Comparison of ENCODE assay signal across 12 cellular contexts in genomic region chr12:62957233-62957953, GRCh38. TPM values are rescaled to one million over a fixed set of nuclear protein-coding genes. Genes with fewer than 3 reads are reported as not detected.
DNase-seq lines count a peak whose midpoint lies in the region; ATAC-seq, FAIRE-seq and TF ChIP-seq lines count a peak whose summit lies in the region.
"Had no signal": no experiment of that assay in that cellular context is flagged by ENCODE, and none has a peak within 500 bp of the region (broad histone marks: within the 10 kb centered on the region; RNA-seq: fewer than 3 reads in every experiment).

No MANE protein-coding gene starts in this region.

- no peak overlapping the region for H3K4me3 Mint-ChIP-seq in activated naive CD8-positive, alpha-beta T cell treated with anti-CD3 and anti-CD28 coated beads for 36 hours

- H3K27me3 Mint-ChIP-seq in activated naive CD8-positive, alpha-beta T cell treated with anti-CD3 and anti-CD28 coated beads for 36 hours: peaks cover 9% of the 10 kb centered on the region

- H3K4me1 ChIP-seq in HepG2 (ENCODE audit: insufficient read depth, low read length) (peaks cover 47% of the 10 kb centered on the region), sigmoid colon (no peaks in the 10 kb centered on the region)
- H3K4me1 ChIP-seq: tibial nerve had no signal

- H3K9ac ChIP-seq in HepG2 (ENCODE audit: insufficient read depth, low read depth, low read length): no peak overlapping the region

- H3K36me3 ChIP-seq in HepG2 (replicated peaks in 1 of 2; ENCODE audit: control insufficient read depth in 1 of 2, insufficient read depth in 2 of 2, low read length in 2 of 2): no peaks in the 10 kb centered on the region
- no peaks in the 10 kb centered on the region for H3K36me3 ChIP-seq in sigmoid colon
- H3K36me3 ChIP-seq: tibial nerve had no signal

- H3K27ac ChIP-seq in 22Rv1 (peak overlapping the region; percentile 38), HepG2 (ENCODE audit: extremely low read length, insufficient read depth, low read length) (no peak overlapping the region), sigmoid colon (no peak overlapping the region)
- H3K27ac ChIP-seq: tibial nerve had no signal

- H3K36me3 Mint-ChIP-seq in activated naive CD8-positive, alpha-beta T cell treated with anti-CD3 and anti-CD28 coated beads for 36 hours: no peaks in the 10 kb centered on the region
- H3K36me3 Mint-ChIP-seq: brain had no signal

- intact Hi-C loops in HepG2 (cut with micrococcal nuclease; ENCODE audit: unreplicated experiment) (loop anchor here (1.0 kb wide), 1 partner anchor 10 kb away; no protein-coding TSS in a partner anchor), sigmoid colon (cut with DNase I) (no loop called here)

- no peaks in the 10 kb centered on the region for H3K4me1 Mint-ChIP-seq in activated naive CD8-positive, alpha-beta T cell treated with anti-CD3 and anti-CD28 coated beads for 36 hours

- no peaks in the 10 kb centered on the region for H3K27me3 ChIP-seq in HepG2 (ENCODE audit: control insufficient read depth in 1 of 2, insufficient read depth in 2 of 2, low read length in 2 of 2)
- H3K27me3 ChIP-seq in sigmoid colon: no peaks in the 10 kb centered on the region
- H3K27me3 ChIP-seq: tibial nerve had no signal

- POLR2A ChIA-PET in HepG2 (lab: Yijun Ruan, JAX): interaction anchor here (0.7 kb wide), 1 partner anchor 12 kb away, joined by 4 read pairs; no protein-coding TSS in a partner anchor

- TF ChIP-seq EP300 in HepG2 (IDR thresholded peaks at IDR 0.05; ENCODE audit: low read depth in 2 of 2, low read length in 2 of 2) (peak in 1 of 2 experiments; percentile 71; a peak in 1 of 4 replicates), HepG2 (CRISPR knock-in tag; IDR thresholded peaks at IDR 0.05; ENCODE audit: borderline replicate concordance) (no peak), sigmoid colon (IDR thresholded peaks at IDR 0.05) (no peak)

- H3K4me3 ChIP-seq in HepG2 (replicated peaks in 1 of 3; ENCODE audit: insufficient read depth in 1 of 3, low read depth in 2 of 3, low read length in 3 of 3) (0 out of 6 replicates have a peak overlapping the region, but pooled peaks of 1 of the 3 experiments have one; percentile 8), sigmoid colon (no peak overlapping the region)
- H3K4me3 ChIP-seq: tibial nerve had no signal

- DNase-seq in HuH-7.5 (ENCODE audit: low spot score) (peak; percentile 42), brain pericyte (ENCODE audit: low read depth, low spot score) (peak; percentile 76), HepG2 (ENCODE audit: low spot score) (peak; percentile 75), GDM1 (lab: John Stamatoyannopoulos, UW) (no peak), sigmoid colon (no peak), HK-2 (ENCODE audit: unreplicated experiment) (no peak)
- no peak for DNase-seq in activated naive CD8-positive, alpha-beta T cell treated with anti-CD3 and anti-CD28 coated beads for 36 hours
- DNase-seq: NCI-H2081 treated with DMSO at 0.1 percent for 48 hours had no signal

- no TSS peak for BruUV-seq in HepG2 (replicated peaks; lab: Mats Ljungman, UMichigan)

- peak overlapping the region; percentile 43 for H3K4me2 ChIP-seq in HepG2 (ENCODE audit: low read depth, low read length)

- no peak overlapping the region for H2AFZ ChIP-seq in HepG2 (ENCODE audit: low read length)

- peak; percentile 89 for ATAC-seq in HepG2
- ATAC-seq: Right ventricle myocardium inferior had no signal

- no peak overlapping the region for H3K27ac Mint-ChIP-seq in activated naive CD8-positive, alpha-beta T cell treated with anti-CD3 and anti-CD28 coated beads for 36 hours

- WGBS in HepG2 (ENCODE audit: low lambda C conversion rate): 15% methylated on average over 2 of the region's 2 CpGs
- 82 to 85% methylated on average over 2 of the region's 2 CpGs for WGBS in sigmoid colon, 2 donors

- H3K9me3 ChIP-seq in HepG2 (ENCODE audit: low read length) (no peaks in the 10 kb centered on the region), sigmoid colon (no peaks in the 10 kb centered on the region)
- H3K9me3 ChIP-seq: tibial nerve had no signal

- in situ Hi-C loops in HepG2 (cut with HindIII; ENCODE audit: extremely low pct_ligation_motif_present, low pct_unique_long_range_greater_than_20kb): no loop called here

- H3K9me3 Mint-ChIP-seq in activated naive CD8-positive, alpha-beta T cell treated with anti-CD3 and anti-CD28 coated beads for 36 hours: no peaks in the 10 kb centered on the region
- H3K9me3 Mint-ChIP-seq: brain had no signal

- TF ChIP-seq POLR2A in HepG2 (IDR thresholded peaks at IDR 0.05; ENCODE audit: insufficient read depth in 1 of 2, low read depth in 2 of 2, low read length in 2 of 2) (no peak), sigmoid colon (IDR thresholded peaks at IDR 0.05) (no peak)

- no peak for TF ChIP-seq CTCF in 22Rv1 (IDR thresholded peaks at IDR 0.05)
- no peak for TF ChIP-seq CTCF in HepG2 (CRISPR knock-in tag; IDR thresholded peaks at IDR 0.05)
- TF ChIP-seq CTCF in sigmoid colon (IDR thresholded peaks at IDR 0.05): no peak

- H4K20me1 ChIP-seq in HepG2 (ENCODE audit: insufficient read depth, low read length): no peaks in the 10 kb centered on the region

- no peaks in the 10 kb centered on the region for H3K79me2 ChIP-seq in HepG2 (ENCODE audit: insufficient read depth, low read length)

- CTCF ChIA-PET in HepG2 (lab: Yijun Ruan, JAX; ENCODE audit: low intra/inter-chr PET ratio, low total read pairs): no interaction called here

- peak; percentile 88 for FAIRE-seq in HepG2 (lab: Jason Lieb, UNC)

- no peak for TF ChIP-seq RAD21 in HepG2 (CRISPR knock-in tag; IDR thresholded peaks at IDR 0.05)

TF ChIP-seq in HepG2, 621 proteins besides CTCF, POLR2A, EP300 and RAD21 (continues in another document):
- no peak for TF ChIP-seq XBP1 (CRISPR knock-in tag; IDR thresholded peaks at IDR 0.05)
- peak; percentile 20; the same call in 1 of the 2 replicates for TF ChIP-seq KMT2B (CRISPR knock-in tag; IDR thresholded peaks at IDR 0.05)
- TF ChIP-seq HDAC2 (CRISPR knock-in tag; IDR thresholded peaks at IDR 0.05): peak; percentile 74; the same call in 1 of the 2 replicates
- TF ChIP-seq NFE2L1 (CRISPR knock-in tag; IDR thresholded peaks at IDR 0.05; ENCODE audit: borderline replicate concordance): no peak
- TF ChIP-seq LCORL (IDR thresholded peaks at IDR 0.05): no peak
- peak; percentile 52; the same call in 1 of the 2 replicates for TF ChIP-seq LCORL (CRISPR knock-in tag; IDR thresholded peaks at IDR 0.05)
- peak; percentile 72 for TF ChIP-seq SOX5 (CRISPR knock-in tag; IDR thresholded peaks at IDR 0.05; ENCODE audit: borderline replicate concordance)
- TF ChIP-seq RBFOX2 (IDR thresholded peaks at IDR 0.05; ENCODE audit: low read depth, low read length): no peak
- no peak for TF ChIP-seq ZNF564 (CRISPR knock-in tag; IDR thresholded peaks at IDR 0.05)
- no peak for TF ChIP-seq FOXP1 (IDR thresholded peaks at IDR 0.05)
- TF ChIP-seq FOXP1 (CRISPR knock-in tag; IDR thresholded peaks at IDR 0.05): peak; percentile 56; the same call in 1 of the 2 replicates
- no peak for TF ChIP-seq ATAD3A (CRISPR knock-in tag; IDR thresholded peaks at IDR 0.05)
- TF ChIP-seq, protein P1, sequence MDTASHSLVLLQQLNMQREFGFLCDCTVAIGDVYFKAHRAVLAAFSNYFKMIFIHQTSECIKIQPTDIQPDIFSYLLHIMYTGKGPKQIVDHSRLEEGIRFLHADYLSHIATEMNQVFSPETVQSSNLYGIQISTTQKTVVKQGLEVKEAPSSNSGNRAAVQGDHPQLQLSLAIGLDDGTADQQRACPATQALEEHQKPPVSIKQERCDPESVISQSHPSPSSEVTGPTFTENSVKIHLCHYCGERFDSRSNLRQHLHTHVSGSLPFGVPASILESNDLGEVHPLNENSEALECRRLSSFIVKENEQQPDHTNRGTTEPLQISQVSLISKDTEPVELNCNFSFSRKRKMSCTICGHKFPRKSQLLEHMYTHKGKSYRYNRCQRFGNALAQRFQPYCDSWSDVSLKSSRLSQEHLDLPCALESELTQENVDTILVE (CRISPR knock-in tag; IDR thresholded peaks at IDR 0.05): 0 out of 2 replicates have a peak, but pooled peaks have one; percentile 51
- TF ChIP-seq ZNF33A (CRISPR knock-in tag; IDR thresholded peaks at IDR 0.05; ENCODE audit: borderline replicate concordance): no peak
- no peak for TF ChIP-seq MTA1 (CRISPR knock-in tag; IDR thresholded peaks at IDR 0.05; ENCODE audit: borderline replicate concordance)
- TF ChIP-seq ZNF367 (CRISPR knock-in tag; IDR thresholded peaks at IDR 0.05; ENCODE audit: borderline replicate concordance): no peak

RNA-seq across cellular contexts. Expression of gene PPM1H, which starts 22.4 kb away (rescaled TPM):
- total RNA-seq in HepG2 (2016; rRNA removed; fragmentation: Illumina TruSeq; extraction: Trizol) (38.1 and 42.0 TPM in 2 replicates), sigmoid colon (1 to 10 TPM; 1.5 to 4.3 (median 3.1) TPM)
- 3.3 and 5.2 TPM in 2 replicates for total RNA-seq in HepG2 (2016; cell fraction: cytosol; rRNA removed; fragmentation: Illumina TruSeq; extraction: Trizol; ENCODE audit: low read depth)
- 35.2 and 37.3 TPM in 2 replicates for total RNA-seq in HepG2 (2016; cell fraction: insoluble cytoplasmic fraction; rRNA removed; fragmentation: Illumina TruSeq; extraction: Trizol)
- 19.9 and 22.6 TPM in 2 replicates for total RNA-seq in HepG2 (2016; cell fraction: membrane; rRNA removed; fragmentation: Illumina TruSeq; extraction: Trizol)
- 29.6 and 34.5 TPM in 2 replicates for total RNA-seq in HepG2 (2016; cell fraction: nucleus; rRNA removed; fragmentation: Illumina TruSeq; extraction: Trizol)
- polyA plus RNA-seq in HepG2 (2011; rRNA removed) (16.9 and 29.1 TPM in 2 replicates), sigmoid colon (1 to 10 TPM in 2 of 3 donors, under 1 TPM in 1; 0.92 to 3.1 (median 1.2) TPM)
- 19.3 and 19.9 TPM in 2 replicates for polyA plus RNA-seq in HepG2 (2011; cell fraction: cytosol; rRNA removed)
- polyA plus RNA-seq in HepG2 (2011; cell fraction: nucleus; rRNA removed): 19.8 and 26.0 TPM in 2 replicates
- polyA plus RNA-seq in HepG2 (2012): 9.9 and 26.1 TPM in 2 replicates
- polyA plus RNA-seq in HepG2 (2016; cell fraction: cytosol; fragmentation: Illumina TruSeq; extraction: Trizol; ENCODE audit: low read depth): 1.6 and 1.8 TPM in 2 replicates
- 32.1 and 32.9 TPM in 2 replicates for polyA plus RNA-seq in HepG2 (2016; cell fraction: insoluble cytoplasmic fraction; fragmentation: Illumina TruSeq; extraction: Trizol; ENCODE audit: low read depth)
- polyA plus RNA-seq in HepG2 (2016; cell fraction: membrane; fragmentation: Illumina TruSeq; extraction: Trizol; ENCODE audit: low read depth): 8.9 and 10.6 TPM in 2 replicates
- 24.8 and 26.5 TPM in 2 replicates for polyA plus RNA-seq in HepG2 (2016; cell fraction: nucleus; fragmentation: Illumina TruSeq; extraction: Trizol; ENCODE audit: insufficient read depth, low read depth)
- 8.3 and 68.0 TPM in 2 replicates for polyA minus RNA-seq in HepG2 (2011; rRNA and poly(A)+ RNA removed; ENCODE audit: low replicate concordance)
- 32.6 and 42.5 TPM in 2 replicates for polyA minus RNA-seq in HepG2 (2011; cell fraction: cytosol; rRNA and poly(A)+ RNA removed)
- 39.3 and 42.1 TPM in 2 replicates for polyA minus RNA-seq in HepG2 (2011; cell fraction: nucleus; rRNA and poly(A)+ RNA removed)
- under 1 TPM in 1 of 2 experiments, not detected in 1; 0.04 TPM for total RNA-seq in activated naive CD8-positive, alpha-beta T cell treated with anti-CD3 and anti-CD28 coated beads for 36 hours

Comparison
In these comparisons a context has a peak if more than half of its experiments do, and no peak if none do; other contexts are left out.
1. DNase-seq: peak in HuH-7.5 (single experiment), brain pericyte (single experiment) and HepG2 (single experiment); none in GDM1 (single experiment), activated naive CD8-positive, alpha-beta T cell treated with anti-CD3 and anti-CD28 coated beads for 36 hours (single experiment), sigmoid colon (single experiment) and HK-2 (single experiment).